In the genomic region with DNA sequence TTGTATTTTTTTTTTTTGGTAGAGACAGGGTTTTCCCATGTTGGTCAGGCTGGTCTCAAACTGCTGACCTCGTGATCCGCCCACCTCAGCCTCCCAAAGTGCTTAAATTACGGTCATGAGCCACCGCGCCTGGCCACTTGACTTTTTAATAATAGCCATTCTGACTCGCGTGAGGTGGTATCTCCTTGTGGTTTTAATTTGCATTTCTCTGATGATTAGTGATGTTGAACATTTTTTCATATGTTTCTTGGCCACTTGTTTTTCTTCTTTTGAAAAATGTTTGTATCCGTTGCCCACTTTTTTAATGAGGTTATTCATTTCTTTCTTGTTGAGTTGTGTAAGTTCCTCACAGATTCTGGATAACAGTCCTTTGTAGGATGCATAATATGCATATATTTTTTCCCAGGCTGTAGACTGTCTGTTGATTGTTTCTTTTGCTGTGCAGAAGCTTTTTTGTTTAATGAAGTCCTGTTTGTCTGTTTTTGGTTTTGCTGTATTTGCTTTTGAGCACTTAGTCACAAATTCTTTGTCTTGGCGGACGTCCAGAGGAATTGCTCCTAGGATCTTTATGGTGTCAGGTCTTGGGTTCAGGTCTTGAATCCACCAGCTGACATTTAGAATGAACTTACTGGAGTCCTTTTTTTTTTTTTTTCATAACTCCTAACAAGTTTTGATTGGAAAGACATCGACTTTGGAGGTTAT, we compare ENCODE assay signal across 1 cellular context.
TF ChIP-seq lines count a peak whose summit lies in the region.

No MANE protein-coding gene starts in this region.

TF ChIP-seq in GM12878, 131 proteins besides CTCF, POLR2A, EP300 and RAD21:
- TF ChIP-seq WRNIP1 (IDR thresholded peaks at IDR 0.05; ENCODE audit: borderline replicate concordance, low read depth, low read length) (no peak), MEF2A (IDR thresholded peaks at IDR 0.05; ENCODE audit: insufficient read depth, low read depth, low read length) (0 out of 2 replicates have a peak, but pooled peaks have one; percentile 63), ZNF384 (IDR thresholded peaks at IDR 0.05; ENCODE audit: borderline replicate concordance, low read depth, low read length) (peak; percentile 39; the same call in 1 of the 2 replicates), RUNX3 (IDR thresholded peaks at IDR 0.05; ENCODE audit: low read length) (peak; percentile 88), POU2F2 (IDR thresholded peaks at IDR 0.05; ENCODE audit: borderline replicate concordance, low read depth, low read length) (peak; percentile 90), ATF7 (IDR thresholded peaks at IDR 0.05; ENCODE audit: low read depth) (peak; percentile 55; the same call in 1 of the 2 replicates), NR2F1 (conservative IDR thresholded peaks at IDR 0.05) (peak; percentile 50; the same call in 1 of the 2 replicates), MTA2 (IDR thresholded peaks at IDR 0.05; ENCODE audit: low read depth) (peak; percentile 85), PAX5 (IDR thresholded peaks at IDR 0.05; ENCODE audit: borderline replicate concordance, low read depth, low read length) (peak; percentile 34; the same call in 1 of the 2 replicates), DPF2 (IDR thresholded peaks at IDR 0.05) (no peak), IKZF2 (IDR thresholded peaks at IDR 0.05) (peak in 1 of 2 experiments; percentile 65; a peak in 3 of 4 replicates), HDAC6 (IDR thresholded peaks at IDR 0.05; ENCODE audit: unreplicated experiment) (no peak), BMI1 (IDR thresholded peaks at IDR 0.05; ENCODE audit: borderline replicate concordance) (no peak), BCL11A (IDR thresholded peaks at IDR 0.05; ENCODE audit: low read depth, low read length) (0 out of 2 replicates have a peak, but pooled peaks have one; percentile 20), MYC (IDR thresholded peaks at IDR 0.05; ENCODE audit: insufficient read depth, insufficient read length, insufficient replicate concordance, low read length, severe bottlenecking) (no peak), NBN (IDR thresholded peaks at IDR 0.05) (0 out of 2 replicates have a peak, but pooled peaks have one; percentile 76), MEF2B (IDR thresholded peaks at IDR 0.05; ENCODE audit: partially characterized antibody, poor library complexity, severe bottlenecking) (peak; percentile 46), EGR1 (IDR thresholded peaks at IDR 0.05; ENCODE audit: borderline replicate concordance in 1 of 2, low read depth in 2 of 2, low read length in 2 of 2) (0 out of 3 replicates have a peak, but pooled peaks of 1 of the 2 experiments have one; percentile 37), ZNF24 (IDR thresholded peaks at IDR 0.05) (no peak), RAD51 (IDR thresholded peaks at IDR 0.05) (peak; percentile 84), BHLHE40 (IDR thresholded peaks at IDR 0.05; ENCODE audit: borderline replicate concordance in 1 of 2, low read depth in 2 of 2, low read length in 1 of 2) (peak; percentile 95 to 97), IKZF1 (conservative IDR thresholded peaks at IDR 0.05) (no peak; the same call in 1 of the 2 replicates), NFIC (IDR thresholded peaks at IDR 0.05; ENCODE audit: low read depth, low read length) (0 out of 2 replicates have a peak, but pooled peaks have one; percentile 39)
- TF ChIP-seq, protein P1, sequence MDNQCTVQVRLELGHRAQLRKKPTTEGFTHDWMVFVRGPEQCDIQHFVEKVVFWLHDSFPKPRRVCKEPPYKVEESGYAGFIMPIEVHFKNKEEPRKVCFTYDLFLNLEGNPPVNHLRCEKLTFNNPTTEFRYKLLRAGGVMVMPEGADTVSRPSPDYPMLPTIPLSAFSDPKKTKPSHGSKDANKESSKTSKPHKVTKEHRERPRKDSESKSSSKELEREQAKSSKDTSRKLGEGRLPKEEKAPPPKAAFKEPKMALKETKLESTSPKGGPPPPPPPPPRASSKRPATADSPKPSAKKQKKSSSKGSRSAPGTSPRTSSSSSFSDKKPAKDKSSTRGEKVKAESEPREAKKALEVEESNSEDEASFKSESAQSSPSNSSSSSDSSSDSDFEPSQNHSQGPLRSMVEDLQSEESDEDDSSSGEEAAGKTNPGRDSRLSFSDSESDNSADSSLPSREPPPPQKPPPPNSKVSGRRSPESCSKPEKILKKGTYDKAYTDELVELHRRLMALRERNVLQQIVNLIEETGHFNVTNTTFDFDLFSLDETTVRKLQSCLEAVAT (IDR thresholded peaks at IDR 0.05): peak; percentile 62
- TF ChIP-seq, protein P2, sequence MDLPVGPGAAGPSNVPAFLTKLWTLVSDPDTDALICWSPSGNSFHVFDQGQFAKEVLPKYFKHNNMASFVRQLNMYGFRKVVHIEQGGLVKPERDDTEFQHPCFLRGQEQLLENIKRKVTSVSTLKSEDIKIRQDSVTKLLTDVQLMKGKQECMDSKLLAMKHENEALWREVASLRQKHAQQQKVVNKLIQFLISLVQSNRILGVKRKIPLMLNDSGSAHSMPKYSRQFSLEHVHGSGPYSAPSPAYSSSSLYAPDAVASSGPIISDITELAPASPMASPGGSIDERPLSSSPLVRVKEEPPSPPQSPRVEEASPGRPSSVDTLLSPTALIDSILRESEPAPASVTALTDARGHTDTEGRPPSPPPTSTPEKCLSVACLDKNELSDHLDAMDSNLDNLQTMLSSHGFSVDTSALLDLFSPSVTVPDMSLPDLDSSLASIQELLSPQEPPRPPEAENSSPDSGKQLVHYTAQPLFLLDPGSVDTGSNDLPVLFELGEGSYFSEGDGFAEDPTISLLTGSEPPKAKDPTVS (IDR thresholded peaks at IDR 0.05; ENCODE audit: low read depth, low read length): no peak
- TF ChIP-seq, protein P3, sequence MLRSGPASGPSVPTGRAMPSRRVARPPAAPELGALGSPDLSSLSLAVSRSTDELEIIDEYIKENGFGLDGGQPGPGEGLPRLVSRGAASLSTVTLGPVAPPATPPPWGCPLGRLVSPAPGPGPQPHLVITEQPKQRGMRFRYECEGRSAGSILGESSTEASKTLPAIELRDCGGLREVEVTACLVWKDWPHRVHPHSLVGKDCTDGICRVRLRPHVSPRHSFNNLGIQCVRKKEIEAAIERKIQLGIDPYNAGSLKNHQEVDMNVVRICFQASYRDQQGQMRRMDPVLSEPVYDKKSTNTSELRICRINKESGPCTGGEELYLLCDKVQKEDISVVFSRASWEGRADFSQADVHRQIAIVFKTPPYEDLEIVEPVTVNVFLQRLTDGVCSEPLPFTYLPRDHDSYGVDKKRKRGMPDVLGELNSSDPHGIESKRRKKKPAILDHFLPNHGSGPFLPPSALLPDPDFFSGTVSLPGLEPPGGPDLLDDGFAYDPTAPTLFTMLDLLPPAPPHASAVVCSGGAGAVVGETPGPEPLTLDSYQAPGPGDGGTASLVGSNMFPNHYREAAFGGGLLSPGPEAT (IDR thresholded peaks at IDR 0.05; ENCODE audit: low read depth): peak; percentile 80; the same call in 1 of the 2 replicates
- TF ChIP-seq, protein P4, sequence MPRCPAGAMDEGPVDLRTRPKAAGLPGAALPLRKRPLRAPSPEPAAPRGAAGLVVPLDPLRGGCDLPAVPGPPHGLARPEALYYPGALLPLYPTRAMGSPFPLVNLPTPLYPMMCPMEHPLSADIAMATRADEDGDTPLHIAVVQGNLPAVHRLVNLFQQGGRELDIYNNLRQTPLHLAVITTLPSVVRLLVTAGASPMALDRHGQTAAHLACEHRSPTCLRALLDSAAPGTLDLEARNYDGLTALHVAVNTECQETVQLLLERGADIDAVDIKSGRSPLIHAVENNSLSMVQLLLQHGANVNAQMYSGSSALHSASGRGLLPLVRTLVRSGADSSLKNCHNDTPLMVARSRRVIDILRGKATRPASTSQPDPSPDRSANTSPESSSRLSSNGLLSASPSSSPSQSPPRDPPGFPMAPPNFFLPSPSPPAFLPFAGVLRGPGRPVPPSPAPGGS (IDR thresholded peaks at IDR 0.05; ENCODE audit: borderline replicate concordance, insufficient read depth, low read depth, low read length, poor library complexity, severe bottlenecking): no peak
- TF ChIP-seq, protein P5, sequence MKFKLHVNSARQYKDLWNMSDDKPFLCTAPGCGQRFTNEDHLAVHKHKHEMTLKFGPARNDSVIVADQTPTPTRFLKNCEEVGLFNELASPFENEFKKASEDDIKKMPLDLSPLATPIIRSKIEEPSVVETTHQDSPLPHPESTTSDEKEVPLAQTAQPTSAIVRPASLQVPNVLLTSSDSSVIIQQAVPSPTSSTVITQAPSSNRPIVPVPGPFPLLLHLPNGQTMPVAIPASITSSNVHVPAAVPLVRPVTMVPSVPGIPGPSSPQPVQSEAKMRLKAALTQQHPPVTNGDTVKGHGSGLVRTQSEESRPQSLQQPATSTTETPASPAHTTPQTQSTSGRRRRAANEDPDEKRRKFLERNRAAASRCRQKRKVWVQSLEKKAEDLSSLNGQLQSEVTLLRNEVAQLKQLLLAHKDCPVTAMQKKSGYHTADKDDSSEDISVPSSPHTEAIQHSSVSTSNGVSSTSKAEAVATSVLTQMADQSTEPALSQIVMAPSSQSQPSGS (IDR thresholded peaks at IDR 0.05; ENCODE audit: low read length): peak; percentile 23; the same call in 1 of the 2 replicates
- TF ChIP-seq, protein P6, sequence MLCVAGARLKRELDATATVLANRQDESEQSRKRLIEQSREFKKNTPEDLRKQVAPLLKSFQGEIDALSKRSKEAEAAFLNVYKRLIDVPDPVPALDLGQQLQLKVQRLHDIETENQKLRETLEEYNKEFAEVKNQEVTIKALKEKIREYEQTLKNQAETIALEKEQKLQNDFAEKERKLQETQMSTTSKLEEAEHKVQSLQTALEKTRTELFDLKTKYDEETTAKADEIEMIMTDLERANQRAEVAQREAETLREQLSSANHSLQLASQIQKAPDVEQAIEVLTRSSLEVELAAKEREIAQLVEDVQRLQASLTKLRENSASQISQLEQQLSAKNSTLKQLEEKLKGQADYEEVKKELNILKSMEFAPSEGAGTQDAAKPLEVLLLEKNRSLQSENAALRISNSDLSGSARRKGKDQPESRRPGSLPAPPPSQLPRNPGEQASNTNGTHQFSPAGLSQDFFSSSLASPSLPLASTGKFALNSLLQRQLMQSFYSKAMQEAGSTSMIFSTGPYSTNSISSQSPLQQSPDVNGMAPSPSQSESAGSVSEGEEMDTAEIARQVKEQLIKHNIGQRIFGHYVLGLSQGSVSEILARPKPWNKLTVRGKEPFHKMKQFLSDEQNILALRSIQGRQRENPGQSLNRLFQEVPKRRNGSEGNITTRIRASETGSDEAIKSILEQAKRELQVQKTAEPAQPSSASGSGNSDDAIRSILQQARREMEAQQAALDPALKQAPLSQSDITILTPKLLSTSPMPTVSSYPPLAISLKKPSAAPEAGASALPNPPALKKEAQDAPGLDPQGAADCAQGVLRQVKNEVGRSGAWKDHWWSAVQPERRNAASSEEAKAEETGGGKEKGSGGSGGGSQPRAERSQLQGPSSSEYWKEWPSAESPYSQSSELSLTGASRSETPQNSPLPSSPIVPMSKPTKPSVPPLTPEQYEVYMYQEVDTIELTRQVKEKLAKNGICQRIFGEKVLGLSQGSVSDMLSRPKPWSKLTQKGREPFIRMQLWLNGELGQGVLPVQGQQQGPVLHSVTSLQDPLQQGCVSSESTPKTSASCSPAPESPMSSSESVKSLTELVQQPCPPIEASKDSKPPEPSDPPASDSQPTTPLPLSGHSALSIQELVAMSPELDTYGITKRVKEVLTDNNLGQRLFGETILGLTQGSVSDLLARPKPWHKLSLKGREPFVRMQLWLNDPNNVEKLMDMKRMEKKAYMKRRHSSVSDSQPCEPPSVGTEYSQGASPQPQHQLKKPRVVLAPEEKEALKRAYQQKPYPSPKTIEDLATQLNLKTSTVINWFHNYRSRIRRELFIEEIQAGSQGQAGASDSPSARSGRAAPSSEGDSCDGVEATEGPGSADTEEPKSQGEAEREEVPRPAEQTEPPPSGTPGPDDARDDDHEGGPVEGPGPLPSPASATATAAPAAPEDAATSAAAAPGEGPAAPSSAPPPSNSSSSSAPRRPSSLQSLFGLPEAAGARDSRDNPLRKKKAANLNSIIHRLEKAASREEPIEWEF (IDR thresholded peaks at IDR 0.05; ENCODE audit: insufficient replicate concordance, low read depth, low read length): no peak
- TF ChIP-seq, protein P7, sequence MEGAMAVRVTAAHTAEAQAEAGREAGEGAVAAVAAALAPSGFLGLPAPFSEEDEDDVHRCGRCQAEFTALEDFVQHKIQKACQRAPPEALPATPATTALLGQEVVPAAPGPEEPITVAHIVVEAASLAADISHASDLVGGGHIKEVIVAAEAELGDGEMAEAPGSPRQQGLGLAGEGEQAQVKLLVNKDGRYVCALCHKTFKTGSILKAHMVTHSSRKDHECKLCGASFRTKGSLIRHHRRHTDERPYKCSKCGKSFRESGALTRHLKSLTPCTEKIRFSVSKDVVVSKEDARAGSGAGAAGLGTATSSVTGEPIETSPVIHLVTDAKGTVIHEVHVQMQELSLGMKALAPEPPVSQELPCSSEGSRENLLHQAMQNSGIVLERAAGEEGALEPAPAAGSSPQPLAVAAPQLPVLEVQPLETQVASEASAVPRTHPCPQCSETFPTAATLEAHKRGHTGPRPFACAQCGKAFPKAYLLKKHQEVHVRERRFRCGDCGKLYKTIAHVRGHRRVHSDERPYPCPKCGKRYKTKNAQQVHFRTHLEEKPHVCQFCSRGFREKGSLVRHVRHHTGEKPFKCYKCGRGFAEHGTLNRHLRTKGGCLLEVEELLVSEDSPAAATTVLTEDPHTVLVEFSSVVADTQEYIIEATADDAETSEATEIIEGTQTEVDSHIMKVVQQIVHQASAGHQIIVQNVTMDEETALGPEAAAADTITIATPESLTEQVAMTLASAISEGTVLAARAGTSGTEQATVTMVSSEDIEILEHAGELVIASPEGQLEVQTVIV (IDR thresholded peaks at IDR 0.05; ENCODE audit: borderline replicate concordance, partially characterized antibody): no peak
- TF ChIP-seq, protein P8, sequence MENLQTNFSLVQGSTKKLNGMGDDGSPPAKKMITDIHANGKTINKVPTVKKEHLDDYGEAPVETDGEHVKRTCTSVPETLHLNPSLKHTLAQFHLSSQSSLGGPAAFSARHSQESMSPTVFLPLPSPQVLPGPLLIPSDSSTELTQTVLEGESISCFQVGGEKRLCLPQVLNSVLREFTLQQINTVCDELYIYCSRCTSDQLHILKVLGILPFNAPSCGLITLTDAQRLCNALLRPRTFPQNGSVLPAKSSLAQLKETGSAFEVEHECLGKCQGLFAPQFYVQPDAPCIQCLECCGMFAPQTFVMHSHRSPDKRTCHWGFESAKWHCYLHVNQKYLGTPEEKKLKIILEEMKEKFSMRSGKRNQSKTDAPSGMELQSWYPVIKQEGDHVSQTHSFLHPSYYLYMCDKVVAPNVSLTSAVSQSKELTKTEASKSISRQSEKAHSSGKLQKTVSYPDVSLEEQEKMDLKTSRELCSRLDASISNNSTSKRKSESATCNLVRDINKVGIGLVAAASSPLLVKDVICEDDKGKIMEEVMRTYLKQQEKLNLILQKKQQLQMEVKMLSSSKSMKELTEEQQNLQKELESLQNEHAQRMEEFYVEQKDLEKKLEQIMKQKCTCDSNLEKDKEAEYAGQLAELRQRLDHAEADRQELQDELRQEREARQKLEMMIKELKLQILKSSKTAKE (IDR thresholded peaks at IDR 0.05; ENCODE audit: low read depth, poor library complexity, severe bottlenecking): peak; percentile 78
